27 cellular contexts compared by ENCODE assay signal in the genomic region with DNA sequence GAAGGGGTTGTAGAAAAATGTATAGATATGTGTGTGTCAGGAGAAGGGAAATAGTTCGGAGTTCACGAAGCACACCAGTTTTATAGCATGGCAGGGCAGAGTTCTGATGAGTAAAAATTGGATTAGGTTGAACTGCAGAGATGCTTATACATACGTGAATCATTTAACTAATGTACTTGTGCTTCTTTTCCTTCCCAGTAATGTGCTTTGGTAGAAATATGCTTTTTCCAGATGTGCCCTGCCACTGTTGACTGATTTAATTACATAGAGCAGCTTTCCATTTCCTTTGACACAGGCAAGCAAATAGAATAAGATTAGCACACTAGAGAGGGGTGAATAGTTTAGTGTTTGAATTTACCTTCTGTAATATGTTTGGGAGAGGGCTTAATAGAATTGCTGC. TPM values are rescaled to one million over a fixed set of nuclear protein-coding genes. Genes with fewer than 3 reads are reported as not detected.
DNase-seq lines count a peak whose midpoint lies in the region; ATAC-seq, FAIRE-seq and TF ChIP-seq lines count a peak whose summit lies in the region.
"Had no signal": no experiment of that assay in that cellular context is flagged by ENCODE, and none has a peak within 500 bp of the region (broad histone marks: within the 10 kb centered on the region; RNA-seq: fewer than 3 reads in every experiment).

No MANE protein-coding gene starts in this region.

- no peak for DNase-seq in activated CD4-positive, alpha-beta T cell treated with anti-CD3 and anti-CD28 coated beads for 36 hours
- DNase-seq in activated CD4-positive, alpha-beta T cell treated with anti-CD3 and anti-CD28 coated beads, Interleukin-2, amount 50 U/mL, for 48 hours, result no peak
- DNase-seq in HFFc6 (no peak), esophagus muscularis mucosa (ENCODE audit: extremely low spot score) (no peak), nephron progenitor cell (no peak), activated gamma-delta T cell (lab: John Stamatoyannopoulos, UW) (no peak), RCC 7860 (ENCODE audit: low spot score) (no peak), EL (no peak)
- DNase-seq: 8988T; activated B cell treated with CpG ODN at 0.5 μM for 24 hours; activated effector memory CD4-positive, alpha-beta T cell treated with Interleukin-2 at 50 U/mL for 16 hours; amygdala; DMS53; hippocampal formation; MG63; NCI-H1417 treated with DMSO at 0.1 percent for 48 hours; NCI-H524 treated with DMSO at 0.1 percent for 48 hours; small intestine; stimulated activated naive CD4-positive, alpha-beta T cell treated with Interleukin-2 at 50 U/mL for 16 hours; thyroid gland had no signal

- intact Hi-C loops in activated CD4-positive, alpha-beta T cell treated with anti-CD3 and anti-CD28 coated beads for 36 hours (cut with DNase I, micrococcal nuclease), result no loop called here
- intact Hi-C loops in esophagus muscularis mucosa (cut with DNase I), result no loop called here

- H3K36me3 Mint-ChIP-seq in activated CD4-positive, alpha-beta T cell treated with anti-CD3 and anti-CD28 coated beads for 36 hours (ENCODE audit: low read depth), result peaks cover 60% of the 10 kb centered on the region
- H3K36me3 Mint-ChIP-seq in HFFc6 (ENCODE audit: low read depth) (peaks cover 65% of the 10 kb centered on the region), nephron progenitor cell (ENCODE audit: low read depth) (peaks cover 64% of the 10 kb centered on the region)

- no peaks in the 10 kb centered on the region for H3K9me3 ChIP-seq in esophagus muscularis mucosa
- H3K9me3 ChIP-seq: HAP-1, MG63, thyroid gland had no signal

- peaks cover 9 to 21% (median 17%) of the 10 kb centered on the region in 4 donors for H3K4me1 ChIP-seq in esophagus muscularis mucosa
- H3K4me1 ChIP-seq: HAP-1, thyroid gland had no signal

- peak overlapping the region; percentile 7 for H3K27ac Mint-ChIP-seq in activated CD4-positive, alpha-beta T cell treated with anti-CD3 and anti-CD28 coated beads for 36 hours
- peak overlapping the region; percentile 74 for H3K27ac Mint-ChIP-seq in HFFc6
- H3K27ac Mint-ChIP-seq in nephron progenitor cell, result peak overlapping the region; percentile 59
- H3K27ac Mint-ChIP-seq: activated B cell treated with CpG ODN at 0.5 μM for 24 hours; B cell; dendritic cell treated with granulocyte-macrophage colony-stimulating factor and Interleukin-4, amounts not matched to agents 40 ng/mL and 50 ng/mL, for 4 days; T-helper 2 cell treated with Interferon-gamma antibody and Interleukin-4, amounts not matched to agents 5 μg/mL and 100 μg/mL, for 36 hours had no signal

- TF ChIP-seq POLR2A in esophagus muscularis mucosa (IDR thresholded peaks at IDR 0.05; ENCODE audit: low read depth), result no peak

- peaks cover 19 to 75% (median 51%) of the 10 kb centered on the region in 4 donors for H3K36me3 ChIP-seq in esophagus muscularis mucosa

- H3K27me3 ChIP-seq in esophagus muscularis mucosa, result no peaks in the 10 kb centered on the region
- H3K27me3 ChIP-seq: cardiac muscle cell, MG63, thyroid gland had no signal

- peak; percentile 30 for ATAC-seq in activated CD4-positive, alpha-beta T cell treated with anti-CD3 and anti-CD28 coated beads for 36 hours

- H3K4me3 ChIP-seq in esophagus muscularis mucosa, result no peak overlapping the region
- H3K4me3 ChIP-seq: cardiac muscle cell, HAP-1, MG63, SK-N-MC, thyroid gland had no signal

- H3K9me3 Mint-ChIP-seq in activated CD4-positive, alpha-beta T cell treated with anti-CD3 and anti-CD28 coated beads for 36 hours (ENCODE audit: low read depth), result no peaks in the 10 kb centered on the region
- no peaks in the 10 kb centered on the region for H3K9me3 Mint-ChIP-seq in HFFc6
- H3K9me3 Mint-ChIP-seq in nephron progenitor cell, result no peaks in the 10 kb centered on the region
- H3K9me3 Mint-ChIP-seq: activated B cell treated with CpG ODN at 0.5 μM for 24 hours; dendritic cell treated with granulocyte-macrophage colony-stimulating factor and Interleukin-4, amounts not matched to agents 40 ng/mL and 50 ng/mL, for 4 days; T-helper 2 cell treated with Interferon-gamma antibody and Interleukin-4, amounts not matched to agents 5 μg/mL and 100 μg/mL, for 36 hours had no signal

- H3K27me3 Mint-ChIP-seq in activated CD4-positive, alpha-beta T cell treated with anti-CD3 and anti-CD28 coated beads for 36 hours, result no peaks in the 10 kb centered on the region
- H3K27me3 Mint-ChIP-seq in HFFc6 (ENCODE audit: insufficient read depth), result no peaks in the 10 kb centered on the region
- no peaks in the 10 kb centered on the region for H3K27me3 Mint-ChIP-seq in nephron progenitor cell (ENCODE audit: low read depth, poor library complexity)
- H3K27me3 Mint-ChIP-seq: activated B cell treated with CpG ODN at 0.5 μM for 24 hours; B cell; dendritic cell treated with granulocyte-macrophage colony-stimulating factor and Interleukin-4, amounts not matched to agents 40 ng/mL and 50 ng/mL, for 4 days had no signal

- H3K4me1 Mint-ChIP-seq in activated CD4-positive, alpha-beta T cell treated with anti-CD3 and anti-CD28 coated beads for 36 hours, result peaks cover 26% of the 10 kb centered on the region
- H3K4me1 Mint-ChIP-seq in HFFc6 (ENCODE audit: low read depth) (peaks cover 63% of the 10 kb centered on the region), nephron progenitor cell (no peaks in the 10 kb centered on the region)
- H3K4me1 Mint-ChIP-seq: activated B cell treated with CpG ODN at 0.5 μM for 24 hours had no signal

- 83% methylated on average over 3 of the region's 3 CpGs for whole genome bisulfite sequencing in esophagus muscularis mucosa

- POLR2A ChIA-PET in activated CD4-positive, alpha-beta T cell treated with anti-CD3 and anti-CD28 coated beads for 36 hours (lab: Charles Lee), result no interaction called here

- H3K4me3 Mint-ChIP-seq in activated CD4-positive, alpha-beta T cell treated with anti-CD3 and anti-CD28 coated beads for 36 hours, result no peak overlapping the region
- H3K4me3 Mint-ChIP-seq in HFFc6, result no peak overlapping the region
- no peak overlapping the region for H3K4me3 Mint-ChIP-seq in nephron progenitor cell
- H3K4me3 Mint-ChIP-seq: activated B cell treated with CpG ODN at 0.5 μM for 24 hours; B cell; dendritic cell treated with granulocyte-macrophage colony-stimulating factor and Interleukin-4, amounts not matched to agents 40 ng/mL and 50 ng/mL, for 4 days; T-helper 2 cell treated with Interferon-gamma antibody and Interleukin-4, amounts not matched to agents 5 μg/mL and 100 μg/mL, for 36 hours had no signal

- TF ChIP-seq CTCF in HFFc6 (IDR thresholded peaks at IDR 0.05), result no peak
- no peak for TF ChIP-seq CTCF in esophagus muscularis mucosa (IDR thresholded peaks at IDR 0.05)
- no peak for TF ChIP-seq CTCF in nephron progenitor cell (IDR thresholded peaks at IDR 0.05)

- H3K27ac ChIP-seq in esophagus muscularis mucosa (replicated peaks in 1 of 4), result peak overlapping the region; percentile 23 to 34 (median 28)
- H3K27ac ChIP-seq: SK-N-MC, thyroid gland had no signal

- FAIRE-seq in RCC 7860 (lab: Jason Lieb, UNC), result no peak
- FAIRE-seq: small intestine had no signal

- CTCF ChIA-PET in activated CD4-positive, alpha-beta T cell treated with anti-CD3 and anti-CD28 coated beads for 36 hours (lab: Charles Lee), result interaction anchor here (0.6 kb wide), 2 partner anchors 23 to 87 kb away, joined by 3 read pairs; no protein-coding TSS in a partner anchor

- no peak for TF ChIP-seq EP300 in esophagus muscularis mucosa (IDR thresholded peaks at IDR 0.05)

RNA-seq across cellular contexts. Expression of gene ARMC9, which starts 29.0 kb away (rescaled TPM):
- total RNA-seq in activated CD4-positive, alpha-beta T cell treated with anti-CD3 and anti-CD28 coated beads for 36 hours, result 1 to 10 TPM; 2.3 to 2.5 TPM
- total RNA-seq in HFFc6 (2021; fragmentation: NEBNext Ultra II Directional; extraction: Animal tissue kit (Norgen Biotek cat#: 25700)), result 10 to 100 TPM; 49.3 to 93.2 (median 55.7) TPM
- total RNA-seq in esophagus muscularis mucosa, result 100 to 1,000 TPM; 119 to 262 (median 152) TPM

RNA-seq across cellular contexts. Expression of gene HTR2B, which starts 44.6 kb away (rescaled TPM):
- under 1 TPM; 0.11 TPM for total RNA-seq in activated CD4-positive, alpha-beta T cell treated with anti-CD3 and anti-CD28 coated beads for 36 hours
- total RNA-seq in HFFc6 (2021; fragmentation: NEBNext Ultra II Directional; extraction: Animal tissue kit (Norgen Biotek cat#: 25700)), result under 1 TPM in 5 of 6 experiments, not detected in 1; 0.09 to 0.33 (median 0.26) TPM
- 10 to 100 TPM; 12.1 to 46.4 (median 14.9) TPM for total RNA-seq in esophagus muscularis mucosa
- total RNA-seq: activated B cell treated with CpG ODN at 0.5 μM for 24 hours, B cell, cardiac muscle cell, mononuclear cell had no signal

Comparison
In these comparisons a context has a peak if more than half of its experiments do, and no peak if none do; other contexts are left out.
1. H3K27ac Mint-ChIP-seq: peak in every context shown above with its lines; median percentile 74 in HFFc6; 59 in nephron progenitor cell; 7 in activated CD4-positive, alpha-beta T cell treated with anti-CD3 and anti-CD28 coated beads for 36 hours.
2. RNA of gene ARMC9, which starts 29.0 kb away (total RNA-seq): 119 to 262 TPM in esophagus muscularis mucosa and 49.3 to 93.2 TPM in HFFc6; 2.3 to 2.5 TPM in activated CD4-positive, alpha-beta T cell treated with anti-CD3 and anti-CD28 coated beads for 36 hours; every median in the first group is over 10 times any median in the second.
3. RNA of gene HTR2B, which starts 44.6 kb away (total RNA-seq): 12.1 to 46.4 TPM in esophagus muscularis mucosa; 0.09 to 0.33 TPM in HFFc6 and 0.11 TPM in activated CD4-positive, alpha-beta T cell treated with anti-CD3 and anti-CD28 coated beads for 36 hours; every median in the first group is over 4 times any median in the second.